8 cellular contexts compared by ENCODE assay signal in the genomic region with DNA sequence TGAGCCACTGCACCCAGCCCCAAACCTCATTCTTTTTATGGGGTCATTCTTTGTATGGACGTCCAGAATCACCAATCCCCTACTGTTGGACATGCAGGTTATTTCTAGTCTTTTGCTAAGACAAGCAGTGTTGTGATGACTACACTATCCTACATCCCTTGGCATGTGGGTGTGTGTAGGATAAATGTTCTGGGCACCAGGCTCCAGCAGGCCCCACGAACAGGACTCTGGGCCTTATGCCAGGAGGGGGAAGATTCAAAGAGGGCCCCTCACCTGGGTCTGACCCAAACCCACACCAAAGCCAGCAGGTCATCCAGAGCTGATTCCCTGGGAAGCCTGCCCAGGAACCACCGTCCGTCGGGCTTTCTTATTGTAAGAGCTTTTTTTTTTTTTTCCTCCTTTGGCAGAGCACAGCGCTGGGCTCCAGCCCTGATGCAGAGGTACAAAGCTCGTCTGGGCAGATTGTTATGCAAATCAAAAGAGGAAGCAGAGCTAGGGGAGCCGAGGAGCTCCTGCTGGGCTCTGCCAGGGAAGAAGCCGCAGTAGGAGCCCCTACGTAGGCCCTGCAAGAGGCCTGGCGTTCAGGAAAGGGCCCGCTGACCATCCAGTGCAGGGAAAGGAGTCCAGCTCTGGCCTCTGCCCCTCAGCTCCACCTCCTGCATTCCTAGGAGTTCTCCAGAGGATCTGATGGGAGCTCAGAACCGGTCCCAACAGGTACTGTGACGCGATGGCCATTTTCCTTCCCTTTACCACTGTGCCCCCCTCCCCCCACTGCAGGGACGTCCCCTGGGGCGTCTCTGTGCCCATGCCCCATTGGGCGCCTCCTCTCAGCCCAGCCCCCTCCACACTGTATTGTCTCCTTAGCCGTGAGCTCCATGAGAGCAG. TPM values are rescaled to one million over a fixed set of nuclear protein-coding genes. Genes with fewer than 3 reads are reported as not detected.
A peak's percentile ranks its signal among the peaks of the same experiment; 100 is the strongest.
DNase-seq lines count a peak whose midpoint lies in the region; ATAC-seq, FAIRE-seq and TF ChIP-seq lines count a peak whose summit lies in the region.

No MANE protein-coding gene starts in this region.

- peak overlapping the region; percentile 95 for H2BK12ac ChIP-seq in neuronal stem cell (ENCODE audit: low read length)

- peak overlapping the region; percentile 83 for H4K8ac ChIP-seq in neuronal stem cell (ENCODE audit: low read depth, low read length)

- H2BK120ac ChIP-seq in neuronal stem cell (ENCODE audit: low read depth, low read length), result no peak overlapping the region

- no peak overlapping the region for H3K14ac ChIP-seq in neuronal stem cell (ENCODE audit: low read length)

- no peak for TF ChIP-seq EP300 in A549 (IDR thresholded peaks at IDR 0.05)

- TF ChIP-seq CTCF in A549 (IDR thresholded peaks at IDR 0.05) (no peak), epithelial cell of esophagus (IDR thresholded peaks at IDR 0.05; ENCODE audit: insufficient read depth, low read depth, low read length, missing control alignments) (no peak)

- H2AK5ac ChIP-seq in neuronal stem cell (ENCODE audit: low read depth, low read length), result peak overlapping the region; percentile 87

- H3K4me1 ChIP-seq in A549 (peaks cover 10% of the 10 kb centered on the region), neuronal stem cell (ENCODE audit: control insufficient read depth in 2 of 2, insufficient read depth in 1 of 2, low read depth in 1 of 2, low read length in 2 of 2) (peaks cover 18 to 19% of the 10 kb centered on the region in 2 donors)

- H4K91ac ChIP-seq in neuronal stem cell (ENCODE audit: low read depth, low read length, poor library complexity), result peak overlapping the region; percentile 47

- CTCF ChIA-PET in A549 (lab: Yijun Ruan, JAX), result interaction anchor here (0.6 to 5.5 kb wide), 7 partner anchors 22 to 979 kb away, joined by 3 to 29 read pairs (median 3); partner anchors contain the start of gene FES

- H3K4ac ChIP-seq in neuronal stem cell (ENCODE audit: low read length), result peak overlapping the region; percentile 81

- no peaks in the 10 kb centered on the region for H3K79me1 ChIP-seq in neuronal stem cell (ENCODE audit: low read depth, low read length)

- no peaks in the 10 kb centered on the region for H3K27me3 ChIP-seq in neuronal stem cell (ENCODE audit: control insufficient read depth in 3 of 3, insufficient read depth in 3 of 3, low read depth in 1 of 3, low read length in 3 of 3)

- peak overlapping the region; percentile 82 for H3K18ac ChIP-seq in neuronal stem cell (ENCODE audit: low read length)

- H3K23ac ChIP-seq in neuronal stem cell (ENCODE audit: low read depth, low read length, poor library complexity), result no peak overlapping the region

- 77% methylated on average over 19 of the region's 19 CpGs for WGBS in A549 (ENCODE audit: missing lambda C conversion rate)
- no CpG with 5 or more reads among the region's 19 CpGs for WGBS in neuronal stem cell (ENCODE audit: extremely low coverage in 2 of 2, insufficient read length in 2 of 2, insufficient replicate concordance in 1 of 2), 2 donors

- POLR2A ChIA-PET in A549 (lab: Yijun Ruan, JAX), result no interaction called here

- H3K36me3 ChIP-seq in neuronal stem cell (replicated peaks in 1 of 2; ENCODE audit: control insufficient read depth in 2 of 2, insufficient read depth in 2 of 2, low read length in 2 of 2), result no peaks in the 10 kb centered on the region

- H3K4me2 ChIP-seq in A549, result no peak overlapping the region
- H3K4me2 ChIP-seq in neuronal stem cell (ENCODE audit: insufficient read depth, low read length, poor library complexity, severe bottlenecking), result no peak overlapping the region

- H2AFZ ChIP-seq in neuronal stem cell (ENCODE audit: low read length), result peak overlapping the region; percentile 88

- H2BK15ac ChIP-seq in neuronal stem cell (ENCODE audit: low read length), result peak overlapping the region; percentile 40

- DNase-seq in A549 (ENCODE audit: low read depth in 1 of 2, low spot score in 1 of 2), result no peak
- peak; percentile 89 for DNase-seq in OCI-M1 (lab: John Stamatoyannopoulos, UW)
- peak; percentile 85 for DNase-seq in epithelial cell of esophagus (ENCODE audit: low read depth)
- DNase-seq in neuronal stem cell (ENCODE audit: low spot score), result peak; percentile 33
- DNase-seq in cerebellum (ENCODE audit: low spot score), result no peak
- DNase-seq in T1000 (lab: John Stamatoyannopoulos, UW), result no peak

- peak overlapping the region; percentile 12 for H3K9ac ChIP-seq in neuronal stem cell (ENCODE audit: low read depth, low read length, poor library complexity)

- H3K4me3 ChIP-seq in A549 (no peak overlapping the region), epithelial cell of esophagus (ENCODE audit: low read length) (peak overlapping the region; percentile 34), neuronal stem cell (ENCODE audit: low read length in 2 of 2) (no peak overlapping the region)

- H3K27ac ChIP-seq in A549, result no peak overlapping the region
- peak overlapping the region; percentile 16 for H3K27ac ChIP-seq in neuronal stem cell (replicated peaks; ENCODE audit: low read length)

- no peak for TF ChIP-seq POLR2A in A549 (IDR thresholded peaks at IDR 0.05; ENCODE audit: low read length)
- TF ChIP-seq POLR2A in GM18526 (IDR thresholded peaks at IDR 0.05; ENCODE audit: extremely low read depth, insufficient read length), result peak; percentile 49

- H3K9me3 ChIP-seq in A549, result no peaks in the 10 kb centered on the region
- no peaks in the 10 kb centered on the region for H3K9me3 ChIP-seq in neuronal stem cell (replicated peaks in 1 of 2; ENCODE audit: control insufficient read depth in 2 of 2, insufficient read depth in 1 of 2, low read depth in 1 of 2, low read length in 2 of 2)

- H2BK5ac ChIP-seq in neuronal stem cell (ENCODE audit: low read length), result no peak overlapping the region

- no peak for TF ChIP-seq RAD21 in A549 (conservative IDR thresholded peaks at IDR 0.05 in 1 of 2, IDR thresholded peaks at IDR 0.05 in 1 of 2)

- FAIRE-seq in A549 (lab: Jason Lieb, UNC), result no peak

- ATAC-seq in A549 (peak; percentile 21 to 39; a peak in 3 of 6 replicates), HG03064 (IDR thresholded peaks at IDR 0.05; ENCODE audit: low read depth, unreplicated experiment) (peak; percentile 95)

TF ChIP-seq in A549, 52 proteins besides CTCF, POLR2A, EP300 and RAD21 (continues in another document):
- TF ChIP-seq CBX8 (IDR thresholded peaks at IDR 0.05), result no peak
- TF ChIP-seq HOXB13 (CRISPR knock-in tag; IDR thresholded peaks at IDR 0.05; ENCODE audit: low read depth), result no peak
- no peak for TF ChIP-seq USF2 (IDR thresholded peaks at IDR 0.05)
- no peak for TF ChIP-seq RARB (CRISPR knock-in tag; IDR thresholded peaks at IDR 0.05)
- no peak for TF ChIP-seq ZFP36 (IDR thresholded peaks at IDR 0.05; ENCODE audit: borderline replicate concordance, partially characterized antibody)
- TF ChIP-seq HDAC2 (IDR thresholded peaks at IDR 0.05), result no peak
- no peak for TF ChIP-seq JUNB (IDR thresholded peaks at IDR 0.05)
- no peak for TF ChIP-seq REST (IDR thresholded peaks at IDR 0.05)
- TF ChIP-seq HEYL (CRISPR knock-in tag; IDR thresholded peaks at IDR 0.05), result no peak

RNA-seq across cellular contexts. Expression of gene FURIN, which starts 29.0 kb away (rescaled TPM):
- polyA plus RNA-seq in A549 (2011; rRNA removed), result 16.8 and 20.9 TPM in 2 replicates
- 26.9 and 42.5 TPM in 2 replicates for polyA plus RNA-seq in A549 (2012; cell fraction: cytosol; rRNA removed)
- 36.8 and 51.9 TPM in 2 replicates for polyA plus RNA-seq in A549 (2012; cell fraction: nucleus; rRNA removed)
- 23.1 to 37.1 TPM (median 33.3 TPM) in 3 replicates for polyA plus RNA-seq in A549 (2017; fragmentation: RNase III; extraction: RNeasy Plus Mini Kit Qiagen cat#74134 plus additional on column Dnase treatment)
- 29.8 and 47.2 TPM in 2 replicates for polyA minus RNA-seq in A549 (2011; rRNA and poly(A)+ RNA removed)
- 19.3 TPM for polyA plus RNA-seq in neuronal stem cell (2013, experiment 1 of 2)
- 19.0 TPM for polyA plus RNA-seq in neuronal stem cell (2013, experiment 2 of 2)
- total RNA-seq in cerebellum, result 11.3 TPM

RNA-seq across cellular contexts. Expression of gene FES, which starts 44.9 kb away (rescaled TPM):
- polyA plus RNA-seq in A549 (2011; rRNA removed) (0.50 and 0.53 TPM in 2 replicates), A549 (2017; fragmentation: RNase III; extraction: RNeasy Plus Mini Kit Qiagen cat#74134 plus additional on column Dnase treatment) (0.39 to 0.50 TPM (median 0.45 TPM) in 3 replicates)
- 1.4 and 1.7 TPM in 2 replicates for polyA plus RNA-seq in A549 (2012; cell fraction: cytosol; rRNA removed)
- 1.4 and 1.7 TPM in 2 replicates for polyA plus RNA-seq in A549 (2012; cell fraction: nucleus; rRNA removed)
- 0.39 TPM in 1 of 2 replicates, not detected in the other for polyA minus RNA-seq in A549 (2011; rRNA and poly(A)+ RNA removed)
- polyA plus RNA-seq in neuronal stem cell (2013, experiment 1 of 2), result 2.6 TPM
- 2.3 TPM for polyA plus RNA-seq in neuronal stem cell (2013, experiment 2 of 2)
- 10.2 TPM for total RNA-seq in cerebellum

Comparison
In these comparisons a context has a peak if more than half of its experiments do, and no peak if none do; other contexts are left out.
1. DNase-seq: peak in OCI-M1 (single experiment), epithelial cell of esophagus (single experiment) and neuronal stem cell (single experiment); none in A549 (0 of 2), cerebellum (single experiment) and T1000 (single experiment).